In genomic region chr4:73981175-73981574, GRCh38 we compare ENCODE assay signal across 13 cellular contexts. TPM values are rescaled to one million over a fixed set of nuclear protein-coding genes. Genes with fewer than 3 reads are reported as not detected.
DNase-seq lines count a peak whose midpoint lies in the region; ATAC-seq and TF ChIP-seq lines count a peak whose summit lies in the region.
"Not testable (repeated sequence)": the region's sequence is repeated elsewhere in the genome, so short reads cannot be mapped to it uniquely, and the experiment has no call there.
"Had no signal": no experiment of that assay in that cellular context is flagged by ENCODE, and none has a peak within 500 bp of the region (broad histone marks: within the 10 kb centered on the region; RNA-seq: fewer than 3 reads in every experiment).

No MANE protein-coding gene starts in this region.

- not testable (repeated sequence) for H3K9me3 ChIP-seq in HUES6 (ENCODE audit: control insufficient read depth, insufficient read depth, low read depth, low read length); adipocyte (ENCODE audit: control insufficient read depth, low read length); endodermal cell (ENCODE audit: control insufficient read depth, low read length); upper lobe of right lung

- peaks cover 16% of the 10 kb centered on the region for H3K4me1 Mint-ChIP-seq in endodermal cell
- peaks cover 15% of the 10 kb centered on the region for H3K4me1 Mint-ChIP-seq in progenitor cell of endocrine pancreas (ENCODE audit: low read depth)

- H3K27me3 Mint-ChIP-seq in endodermal cell (ENCODE audit: insufficient read depth) (peaks cover 20% of the 10 kb centered on the region), progenitor cell of endocrine pancreas (peaks cover 23% of the 10 kb centered on the region)

- H3K36me3 ChIP-seq in HUES6 (ENCODE audit: control insufficient read depth, insufficient read depth, low read length); adipocyte (ENCODE audit: control insufficient read depth, insufficient read depth, low read length, severe bottlenecking); endodermal cell (ENCODE audit: control insufficient read depth, insufficient read depth, low read length); upper lobe of right lung: not testable (repeated sequence)

- WGBS in endodermal cell (ENCODE audit: insufficient coverage in 1 of 2, insufficient read length in 1 of 2), 2 experiments: 84 to 89% methylated on average over 3 to 7 of the region's 7 CpGs

- H3K4me3 Mint-ChIP-seq in endodermal cell (peak overlapping the region; percentile 51), progenitor cell of endocrine pancreas (ENCODE audit: low read depth) (peak overlapping the region; percentile 17)

- H3K27ac ChIP-seq in HUES6 (ENCODE audit: low read depth, low read length); endodermal cell (ENCODE audit: low read depth, low read length); upper lobe of right lung: not testable (repeated sequence)

- not testable (repeated sequence) for H3K27ac Mint-ChIP-seq in endodermal cell, progenitor cell of endocrine pancreas

- peak; percentile 24 for ATAC-seq in upper lobe of right lung

- not testable (repeated sequence) for TF ChIP-seq CTCF in endodermal cell (conservative IDR thresholded peaks at IDR 0.05); progenitor cell of endocrine pancreas (IDR thresholded peaks at IDR 0.05; ENCODE audit: unreplicated experiment); upper lobe of right lung (IDR thresholded peaks at IDR 0.05)

- H3K4me3 ChIP-seq in HUES6 (ENCODE audit: low read depth, low read length): peak overlapping the region; percentile 36
- H3K4me3 ChIP-seq in adipocyte (ENCODE audit: low read length): peak overlapping the region; percentile 70
- not testable (repeated sequence) for H3K4me3 ChIP-seq in endodermal cell (ENCODE audit: low read length); upper lobe of right lung

- H3K36me3 Mint-ChIP-seq in endodermal cell (ENCODE audit: low read depth); progenitor cell of endocrine pancreas (ENCODE audit: insufficient read depth): not testable (repeated sequence)

- H3K9ac ChIP-seq in HUES6 (ENCODE audit: low read length) (peak overlapping the region; percentile 45), adipocyte (ENCODE audit: low read length) (peak overlapping the region; percentile 64)
- not testable (repeated sequence) for H3K9ac ChIP-seq in endodermal cell (ENCODE audit: extremely low read depth, low read length, poor library complexity, severe bottlenecking)

- not testable (repeated sequence) for H3K27me3 ChIP-seq in HUES6 (ENCODE audit: control insufficient read depth, insufficient read depth, low read length); adipocyte (replicated peaks; ENCODE audit: control insufficient read depth, insufficient read depth, low read length); endodermal cell (ENCODE audit: control insufficient read depth, insufficient read depth, low read length, poor library complexity, severe bottlenecking); upper lobe of right lung

- DNase-seq in DMS53 (lab: John Stamatoyannopoulos, UW): peak; percentile 11
- DNase-seq in adipocyte (ENCODE audit: low read depth); progenitor cell of endocrine pancreas (ENCODE audit: low spot score, unreplicated experiment); upper lobe of right lung: not testable (repeated sequence)
- DNase-seq in endodermal cell: peak; percentile 64
- DNase-seq in left kidney (ENCODE audit: low read depth, low spot score): peak; percentile 5

- H3K4me1 ChIP-seq in HUES6 (ENCODE audit: control insufficient read depth, insufficient read depth, low read length) (peaks cover 48% of the 10 kb centered on the region), adipocyte (ENCODE audit: control insufficient read depth, insufficient read depth, low read length) (peaks cover 36% of the 10 kb centered on the region)
- H3K4me1 ChIP-seq in endodermal cell (ENCODE audit: control insufficient read depth, insufficient read depth, low read length); upper lobe of right lung: not testable (repeated sequence)

- intact Hi-C loops in upper lobe of right lung (cut with DNase I): not testable (repeated sequence)

- H3K9me3 Mint-ChIP-seq in endodermal cell; progenitor cell of endocrine pancreas (ENCODE audit: low read depth): not testable (repeated sequence)

RNA-seq across cellular contexts. Expression of gene PF4, which starts 0.7 kb away (rescaled TPM):
- total RNA-seq in endodermal cell (1 to 10 TPM in 1 of 2 donors, not detected in 1; 3.4 TPM), progenitor cell of endocrine pancreas (1.2 TPM in 1 of 2 replicates, not detected in the other), upper lobe of right lung (2.4 TPM)
- polyA plus RNA-seq in endodermal cell (2013, experiment 1 of 2): not detected
- polyA plus RNA-seq in endodermal cell (2013, experiment 2 of 2): not detected
- total RNA-seq: A673; CD4-positive, alpha-beta memory T cell; H4; HT1080; IMR-90 had no signal
- polyA plus RNA-seq: AG04450, IMR-90 had no signal

RNA-seq across cellular contexts. Expression of gene PPBP, which starts 6.8 kb away (rescaled TPM):
- total RNA-seq in endodermal cell: not detected
- not detected for polyA plus RNA-seq in endodermal cell (2013, experiment 1 of 2)
- polyA plus RNA-seq in endodermal cell (2013, experiment 2 of 2): not detected
- not detected in 2 replicates for total RNA-seq in progenitor cell of endocrine pancreas
- total RNA-seq in upper lobe of right lung: 3.4 TPM
- total RNA-seq: A673; CD4-positive, alpha-beta memory T cell; H4; HT1080; IMR-90 had no signal
- polyA plus RNA-seq: AG04450, IMR-90 had no signal

RNA-seq across cellular contexts. Expression of gene CXCL5, which starts 17.3 kb away (rescaled TPM):
- 10 to 100 TPM in 1 of 2 donors, under 1 TPM in 1; 0.73 to 10.7 TPM for total RNA-seq in endodermal cell
- 0.32 TPM for polyA plus RNA-seq in endodermal cell (2013, experiment 1 of 2)
- polyA plus RNA-seq in endodermal cell (2013, experiment 2 of 2): 0.17 TPM
- 0.34 and 0.58 TPM in 2 replicates for total RNA-seq in progenitor cell of endocrine pancreas
- 7.2 TPM for total RNA-seq in upper lobe of right lung
- total RNA-seq: A673; CD4-positive, alpha-beta memory T cell; H4; IMR-90 had no signal
- polyA plus RNA-seq: CD4-positive, alpha-beta memory T cell had no signal

RNA-seq across cellular contexts. Expression of gene CXCL3, which starts 57.3 kb away (rescaled TPM):
- total RNA-seq in endodermal cell: 1 to 10 TPM; 2.9 TPM
- 0.96 TPM for polyA plus RNA-seq in endodermal cell (2013, experiment 1 of 2)
- polyA plus RNA-seq in endodermal cell (2013, experiment 2 of 2): 0.66 TPM
- total RNA-seq in progenitor cell of endocrine pancreas: 1.7 and 1.8 TPM in 2 replicates
- 9.7 TPM for total RNA-seq in upper lobe of right lung
- total RNA-seq: CD4-positive, alpha-beta memory T cell had no signal
- polyA plus RNA-seq: CD4-positive, alpha-beta memory T cell had no signal
